ENCODE assay signal across 28 cellular contexts in the genomic region with DNA sequence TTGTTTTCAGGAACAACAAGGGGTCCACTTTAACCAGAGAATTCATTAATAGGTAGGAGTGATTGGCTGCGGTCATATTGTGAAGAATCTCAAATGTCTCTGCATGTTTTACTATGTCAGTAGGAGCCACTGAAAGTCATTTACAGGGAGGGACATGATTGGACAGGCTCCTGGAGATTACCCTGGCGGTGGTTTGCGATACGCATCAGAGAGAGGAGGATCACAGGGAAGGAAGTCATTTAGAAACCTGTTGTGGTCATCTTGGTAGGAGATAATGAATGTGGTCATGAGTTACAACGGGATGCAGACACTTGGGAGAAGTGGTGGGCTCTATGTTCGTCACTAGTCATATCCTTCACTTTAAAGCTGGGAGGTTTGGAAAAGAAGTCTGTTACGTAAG.
"Had no signal": no experiment of that assay in that cellular context is flagged by ENCODE, and none has a peak within 500 bp of the region (broad histone marks: within the 10 kb centered on the region; RNA-seq: fewer than 3 reads in every experiment).

No MANE protein-coding gene starts in this region.

- DNase-seq: activated CD4-positive, alpha-beta T cell treated with anti-CD3 and anti-CD28 coated beads, Interleukin-2, amount 50 U/mL, for 1 hour; activated CD4-positive, CD25-positive, alpha-beta regulatory T cell; activated CD8-positive, alpha-beta memory T cell treated with anti-CD3 and anti-CD28 coated beads, Interleukin-2, amount 50 U/mL, for 48 hours; activated CD8-positive, alpha-beta T cell treated with anti-CD3 and anti-CD28 coated beads for 36 hours; activated gamma-delta T cell; activated naive CD4-positive, alpha-beta T cell treated with anti-CD3 and anti-CD28 coated beads, Interleukin-2, amount 10 ng/mL, durations not matched to agents 7 days and 5 days; activated naive CD8-positive, alpha-beta T cell treated with anti-CD3 and anti-CD28 coated beads, Interleukin-2, amount 10 ng/mL, durations not matched to agents 7 days and 5 days; activated T-cell treated with anti-CD3 and anti-CD28 coated beads, Interleukin-2, amount 50 U/mL, for 1 hour; adrenal gland; anterior cingulate cortex; caudate nucleus; colonic mucosa; KG1; MV-4-11; NCI-H1105; NCI-H1436; NCI-H1694 treated with DMSO at 0.1 percent for 48 hours; NCI-H2029 treated with DMSO at 0.1 percent for 48 hours; NCI-H510A treated with DMSO at 0.1 percent for 48 hours; NCI-H69; PC-3; SHP77; SW 1271 had no signal

- ATAC-seq: activated CD8-positive, alpha-beta T cell treated with anti-CD3 and anti-CD28 coated beads for 36 hours; activated T-helper 17 cell treated with anti-CD3 and anti-CD28 coated beads, Interleukin-2, amount 50 U/mL, for 72 hours; PC-3; SK-N-SH treated with all-trans-retinoic acid at 6 μM for 48 hours had no signal

- H3K9me3 Mint-ChIP-seq: activated naive CD4-positive, alpha-beta T cell treated with anti-CD3 and anti-CD28 coated beads, Interleukin-2, amount 10 ng/mL, durations not matched to agents 7 days and 5 days; activated naive CD8-positive, alpha-beta T cell treated with anti-CD3 and anti-CD28 coated beads, Interleukin-2, amount 10 ng/mL, durations not matched to agents 7 days and 5 days; activated T-helper 17 cell treated with anti-CD3 and anti-CD28 coated beads, Interleukin-2, amount 50 U/mL, for 72 hours; T-helper 1 cell treated with Interleukin-12 subunit alpha and Interleukin-12 subunit beta and Interleukin-4 antibody, amounts not matched to agents 30 μg/mL and 1 μg/mL, for 36 hours had no signal

- H3K27me3 Mint-ChIP-seq: activated naive CD4-positive, alpha-beta T cell treated with anti-CD3 and anti-CD28 coated beads, Interleukin-2, amount 10 ng/mL, durations not matched to agents 7 days and 5 days had no signal

- H3K36me3 Mint-ChIP-seq: activated naive CD4-positive, alpha-beta T cell treated with anti-CD3 and anti-CD28 coated beads, Interleukin-2, amount 10 ng/mL, durations not matched to agents 7 days and 5 days; activated naive CD8-positive, alpha-beta T cell treated with anti-CD3 and anti-CD28 coated beads, Interleukin-2, amount 10 ng/mL, durations not matched to agents 7 days and 5 days had no signal

- H3K4me3 ChIP-seq: adrenal gland, breast epithelium, colonic mucosa, SJSA1 had no signal

- H3K4me3 Mint-ChIP-seq: activated CD8-positive, alpha-beta T cell treated with anti-CD3 and anti-CD28 coated beads for 36 hours; activated naive CD4-positive, alpha-beta T cell treated with anti-CD3 and anti-CD28 coated beads, Interleukin-2, amount 10 ng/mL, durations not matched to agents 7 days and 5 days; activated naive CD8-positive, alpha-beta T cell treated with anti-CD3 and anti-CD28 coated beads, Interleukin-2, amount 10 ng/mL, durations not matched to agents 7 days and 5 days; activated T-helper 17 cell treated with anti-CD3 and anti-CD28 coated beads, Interleukin-2, amount 50 U/mL, for 72 hours; T-helper 1 cell treated with Interleukin-12 subunit alpha and Interleukin-12 subunit beta and Interleukin-4 antibody, amounts not matched to agents 30 μg/mL and 1 μg/mL, for 36 hours had no signal

- H3K4me1 Mint-ChIP-seq: activated naive CD4-positive, alpha-beta T cell treated with anti-CD3 and anti-CD28 coated beads, Interleukin-2, amount 10 ng/mL, durations not matched to agents 7 days and 5 days; activated naive CD8-positive, alpha-beta T cell treated with anti-CD3 and anti-CD28 coated beads, Interleukin-2, amount 10 ng/mL, durations not matched to agents 7 days and 5 days; activated T-helper 17 cell treated with anti-CD3 and anti-CD28 coated beads, Interleukin-2, amount 50 U/mL, for 72 hours had no signal

- H3K27ac Mint-ChIP-seq: activated CD8-positive, alpha-beta T cell treated with anti-CD3 and anti-CD28 coated beads for 36 hours; activated naive CD4-positive, alpha-beta T cell treated with anti-CD3 and anti-CD28 coated beads, Interleukin-2, amount 10 ng/mL, durations not matched to agents 7 days and 5 days; activated naive CD8-positive, alpha-beta T cell treated with anti-CD3 and anti-CD28 coated beads, Interleukin-2, amount 10 ng/mL, durations not matched to agents 7 days and 5 days; activated T-helper 17 cell treated with anti-CD3 and anti-CD28 coated beads, Interleukin-2, amount 50 U/mL, for 72 hours; T-helper 1 cell treated with Interleukin-12 subunit alpha and Interleukin-12 subunit beta and Interleukin-4 antibody, amounts not matched to agents 30 μg/mL and 1 μg/mL, for 36 hours had no signal
